ENCODE assay signal across 1 cellular context in the genomic region with DNA sequence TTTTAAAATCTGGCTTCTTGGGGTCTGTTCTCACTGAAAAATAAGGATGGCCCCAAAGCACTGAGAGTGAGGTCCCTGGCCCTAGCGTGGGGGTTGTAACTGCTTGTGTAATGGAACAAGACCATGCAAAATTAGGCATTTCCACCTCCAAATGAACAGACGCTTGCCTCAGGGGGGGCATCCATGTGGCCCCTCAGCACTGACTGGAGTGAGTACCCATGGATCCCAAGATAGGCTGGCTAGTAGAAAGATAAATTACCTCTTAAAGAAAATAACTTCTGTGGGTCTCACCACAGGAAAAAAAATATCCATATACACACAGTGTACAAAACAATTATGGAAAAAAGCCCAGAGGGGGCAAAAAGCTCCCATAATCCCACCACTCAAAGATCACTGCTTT.
TF ChIP-seq lines count a peak whose summit lies in the region.

No MANE protein-coding gene starts in this region.

TF ChIP-seq in IMR-90, 13 proteins besides CTCF, POLR2A, EP300 and RAD21:
- TF ChIP-seq RFX5 (IDR thresholded peaks at IDR 0.05; ENCODE audit: low read depth, low read length) (no peak), MXI1 (IDR thresholded peaks at IDR 0.05; ENCODE audit: borderline replicate concordance, low read depth, low read length) (no peak), NFE2L2 (IDR thresholded peaks at IDR 0.05; ENCODE audit: low read depth, low read length) (no peak), ELK1 (IDR thresholded peaks at IDR 0.05; ENCODE audit: borderline replicate concordance, low read depth, low read length) (no peak), FOS (IDR thresholded peaks at IDR 0.05; ENCODE audit: low read depth, low read length) (no peak), CEBPB (IDR thresholded peaks at IDR 0.05; ENCODE audit: low read depth, low read length) (no peak), BHLHE40 (IDR thresholded peaks at IDR 0.05; ENCODE audit: low read depth, low read length) (no peak), MAZ (IDR thresholded peaks at IDR 0.05; ENCODE audit: borderline replicate concordance, low read depth, low read length) (no peak), SMC3 (IDR thresholded peaks at IDR 0.05; ENCODE audit: low read depth, low read length) (no peak), RCOR1 (IDR thresholded peaks at IDR 0.05; ENCODE audit: insufficient replicate concordance, low read length) (no peak)
TF ChIP-seq in IMR-90: peak in this region for 0.
